In the genomic region with DNA sequence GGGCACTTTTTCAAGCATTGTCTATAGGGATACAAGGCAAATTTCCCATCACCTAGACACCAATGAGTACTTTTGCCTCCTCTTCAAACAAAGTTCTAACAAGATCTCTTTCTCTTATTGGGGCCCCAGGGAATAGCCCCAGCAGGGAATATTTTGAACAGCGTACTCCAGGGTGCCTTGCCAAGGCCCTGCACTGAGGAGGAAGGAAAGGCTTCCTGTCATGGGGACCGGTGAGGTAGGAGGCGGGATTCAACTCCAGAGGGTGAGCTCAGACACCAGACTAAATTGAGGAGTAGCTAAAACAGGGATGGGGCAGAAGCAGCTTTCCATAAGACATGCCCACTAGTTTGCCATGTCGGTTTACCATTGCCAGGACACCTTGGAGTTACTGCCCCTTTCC, we compare ENCODE assay signal across 38 cellular contexts. TPM values are rescaled to one million over a fixed set of nuclear protein-coding genes. Genes with fewer than 3 reads are reported as not detected.
"Had no signal": no experiment of that assay in that cellular context is flagged by ENCODE, and none has a peak within 500 bp of the region (broad histone marks: within the 10 kb centered on the region; RNA-seq: fewer than 3 reads in every experiment).

No MANE protein-coding gene starts in this region.

- DNase-seq: Karpas-422, Kasumi-1, KG1, MG63, MM.1S, MV-4-11, NCI-H1048, NCI-H1092, NCI-H1092 treated with DMSO at 0.1 percent for 48 hours, NCI-H1105, NCI-H1105 treated with DMSO at 0.1 percent for 48 hours, NCI-H1417, NCI-H1417 treated with DMSO at 0.1 percent for 48 hours, NCI-H1436, NCI-H1436 treated with DMSO at 0.1 percent for 48 hours, NCI-H146, NCI-H1694, NCI-H1694 treated with DMSO at 0.1 percent for 48 hours, NCI-H187, NCI-H187 treated with DMSO at 0.1 percent for 48 hours, NCI-H1930, NCI-H2029, NCI-H2029 treated with DMSO at 0.1 percent for 48 hours, NCI-H2081, NCI-H2081 treated with DMSO at 0.1 percent for 48 hours, NCI-H2107, NCI-H2171, NCI-H2171 treated with DMSO at 0.1 percent for 48 hours, NCI-H2227 treated with DMSO at 0.1 percent for 48 hours, NCI-H226, NCI-H345, NCI-H446, NCI-H446 treated with DMSO at 0.1 percent for 48 hours had no signal

- H3K9me3 ChIP-seq: MG63 had no signal

- H3K27me3 ChIP-seq: MG63 had no signal

- H3K36me3 ChIP-seq: MG63 had no signal

- H3K27ac ChIP-seq: KMS-11 had no signal

- H3K4me3 ChIP-seq: MG63 had no signal

RNA-seq across cellular contexts. Expression of a gene that starts 28.0 kb away (rescaled TPM):
- total RNA-seq: LHCN-M2, M059J, MCF 10A, NCI-H460 had no signal

RNA-seq across cellular contexts. Expression of a gene that starts 48.9 kb away (rescaled TPM):
- total RNA-seq: LHCN-M2, M059J, MCF 10A, NCI-H460 had no signal
